Comparison of ENCODE assay signal across 24 cellular contexts in the genomic region with DNA sequence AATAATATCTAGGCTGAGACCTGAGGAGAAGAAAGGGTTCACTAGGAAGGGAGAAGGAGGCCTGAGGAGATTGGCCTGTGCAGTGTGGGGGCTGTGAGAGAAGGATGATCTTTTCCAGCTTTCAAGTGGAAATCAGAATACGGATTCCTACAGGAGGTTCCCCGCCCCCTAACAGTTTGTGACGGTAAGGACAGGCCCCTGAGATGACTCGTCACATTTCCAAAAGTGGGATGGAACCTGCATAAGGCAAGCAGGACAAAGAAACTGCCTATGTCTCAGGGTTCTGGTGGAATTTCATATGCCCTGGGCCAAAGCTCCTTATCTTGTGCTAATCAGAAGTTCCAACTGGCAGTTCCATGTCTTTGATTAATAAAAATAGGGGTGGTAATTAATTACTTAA.
DNase-seq lines count a peak whose midpoint lies in the region; ATAC-seq and TF ChIP-seq lines count a peak whose summit lies in the region.
"Had no signal": no experiment of that assay in that cellular context is flagged by ENCODE, and none has a peak within 500 bp of the region (broad histone marks: within the 10 kb centered on the region; RNA-seq: fewer than 3 reads in every experiment).

No MANE protein-coding gene starts in this region.

- no peaks in the 10 kb centered on the region for H3K4me1 ChIP-seq in trophoblast cell (ENCODE audit: control insufficient read depth in 1 of 2, insufficient read depth in 2 of 2, low read length in 2 of 2)

- no peak overlapping the region for H3K18ac ChIP-seq in trophoblast cell (ENCODE audit: low read length)

- TF ChIP-seq CTCF in WTC11 (IDR thresholded peaks at IDR 0.05), result no peak

- H3K4me2 ChIP-seq in trophoblast cell (ENCODE audit: low read length), result no peak overlapping the region

- H4K8ac ChIP-seq in trophoblast cell (ENCODE audit: low read depth, low read length), result no peak overlapping the region

- no peak overlapping the region for H3K4me3 ChIP-seq in trophoblast cell (ENCODE audit: low read depth, low read length)
- H3K4me3 ChIP-seq: SK-N-MC had no signal

- H2BK5ac ChIP-seq in trophoblast cell (ENCODE audit: low read depth, low read length, poor library complexity), result no peak overlapping the region

- no peak overlapping the region for H3K4me3 Mint-ChIP-seq in WTC11
- no peak overlapping the region for H3K4me3 Mint-ChIP-seq in activated T-cell treated with anti-CD3 and anti-CD28 coated beads, Interleukin-2, amount 50 U/mL, for 24 hours
- H3K4me3 Mint-ChIP-seq: H9, HFFc6 had no signal

- no peak overlapping the region for H3K9ac ChIP-seq in trophoblast cell (ENCODE audit: low read length)

- no peak overlapping the region for H3K23ac ChIP-seq in trophoblast cell (ENCODE audit: low read length)

- CTCF ChIA-PET in WTC11 (lab: Charles Lee), result interaction anchor here (1.1 kb wide), 1 partner anchor 100 kb away, joined by 3 read pairs; no protein-coding TSS in a partner anchor

- no peak overlapping the region for H2AFZ ChIP-seq in trophoblast cell (ENCODE audit: insufficient read depth, low read length, poor library complexity)

- no peak overlapping the region for H2AK5ac ChIP-seq in trophoblast cell (ENCODE audit: low read length)

- no peak overlapping the region for H2BK12ac ChIP-seq in trophoblast cell (ENCODE audit: low read length)

- H3K4me1 Mint-ChIP-seq in WTC11, result peaks cover 11% of the 10 kb centered on the region
- H3K4me1 Mint-ChIP-seq in activated T-cell treated with anti-CD3 and anti-CD28 coated beads, Interleukin-2, amount 50 U/mL, for 24 hours (ENCODE audit: low read depth), result no peaks in the 10 kb centered on the region

- H3K36me3 Mint-ChIP-seq in WTC11, result peaks cover 12% of the 10 kb centered on the region
- H3K36me3 Mint-ChIP-seq in activated T-cell treated with anti-CD3 and anti-CD28 coated beads, Interleukin-2, amount 50 U/mL, for 24 hours (ENCODE audit: low read depth), result no peaks in the 10 kb centered on the region

- no CpG with 5 or more reads among the region's 4 CpGs for WGBS in trophoblast cell (ENCODE audit: extremely low coverage, insufficient coverage, insufficient read length)

- no peak overlapping the region for H4K12ac ChIP-seq in trophoblast cell (ENCODE audit: low read depth, low read length)

- H3K27me3 ChIP-seq in trophoblast cell (ENCODE audit: insufficient read depth, low read length), result no peaks in the 10 kb centered on the region

- H3K4ac ChIP-seq in trophoblast cell (ENCODE audit: low read depth, low read length), result no peak overlapping the region

- H4K91ac ChIP-seq in trophoblast cell (ENCODE audit: low read depth, low read length), result no peak overlapping the region

- peak; percentile 6 for DNase-seq in A172 (ENCODE audit: low spot score)
- DNase-seq in HT1080 (ENCODE audit: low read depth), result peak; percentile 19
- no peak for DNase-seq in WTC11 (ENCODE audit: low spot score)
- DNase-seq in iPS-NIHi7 (ENCODE audit: extremely low spot score), result peak; percentile 32
- no peak for DNase-seq in activated T-cell treated with anti-CD3 and anti-CD28 coated beads, Interleukin-2, amount 50 U/mL, for 24 hours
- no peak for DNase-seq in trophoblast cell
- no peak for DNase-seq in SKM-1 treated with dmso at 0.1 percent for 144 hours (lab: John Stamatoyannopoulos, UW; ENCODE audit: unreplicated experiment)
- DNase-seq: ACHN; DMS153; DND-41; H9; HFFc6; KBM-7; MV-4-11; NCI-H1105; NCI-H1436 treated with DMSO at 0.1 percent for 48 hours; NCI-H187 treated with DMSO at 0.1 percent for 48 hours; NCI-H524; NCI-H82; NK-92 treated with Interleukin-12 subunit alpha and Interleukin-12 subunit beta, amount 100 ng/mL, for 24 hours; SIG-M5 had no signal

- H3K79me2 ChIP-seq in trophoblast cell (ENCODE audit: control insufficient read depth, insufficient read depth, low read length, poor library complexity), result no peaks in the 10 kb centered on the region

- H3K27me3 Mint-ChIP-seq in WTC11 (ENCODE audit: low read depth), result no peaks in the 10 kb centered on the region; the same call in 1 of the 2 replicates
- H3K27me3 Mint-ChIP-seq in activated T-cell treated with anti-CD3 and anti-CD28 coated beads, Interleukin-2, amount 50 U/mL, for 24 hours, result peaks cover 24% of the 10 kb centered on the region

- ATAC-seq in WTC11, result peak; percentile 43; the same call in 1 of the 2 replicates
- ATAC-seq: Panc1 had no signal

- H3K27ac ChIP-seq in trophoblast cell (ENCODE audit: low read depth, low read length), result no peak overlapping the region
- H3K27ac ChIP-seq: 22Rv1, SK-N-MC had no signal

- H3K36me3 ChIP-seq in trophoblast cell (ENCODE audit: control insufficient read depth in 1 of 2, insufficient read depth in 2 of 2, low read length in 2 of 2), result no peaks in the 10 kb centered on the region

- POLR2A ChIA-PET in WTC11 (lab: Charles Lee), result no interaction called here

- H3K14ac ChIP-seq in trophoblast cell (ENCODE audit: low read length), result no peak overlapping the region

- H3K79me1 ChIP-seq in trophoblast cell (ENCODE audit: low read length), result no peaks in the 10 kb centered on the region

- no peak overlapping the region for H2BK120ac ChIP-seq in trophoblast cell (ENCODE audit: insufficient read depth, low read length, poor library complexity)

- no peak overlapping the region for H3K27ac Mint-ChIP-seq in WTC11
- H3K27ac Mint-ChIP-seq in activated T-cell treated with anti-CD3 and anti-CD28 coated beads, Interleukin-2, amount 50 U/mL, for 24 hours, result no peak overlapping the region
- H3K27ac Mint-ChIP-seq: H9, HFFc6 had no signal

- peaks cover 46% of the 10 kb centered on the region for H3K9me3 Mint-ChIP-seq in WTC11
- no peaks in the 10 kb centered on the region for H3K9me3 Mint-ChIP-seq in activated T-cell treated with anti-CD3 and anti-CD28 coated beads, Interleukin-2, amount 50 U/mL, for 24 hours

- no peaks in the 10 kb centered on the region for H3K9me3 ChIP-seq in trophoblast cell (ENCODE audit: insufficient read depth, low read depth, low read length)

TF ChIP-seq in WTC11, 78 proteins besides CTCF, POLR2A, EP300 and RAD21:
- TF ChIP-seq CBFB (CRISPR knock-in tag; IDR thresholded peaks at IDR 0.05; ENCODE audit: low read depth), result no peak
- TF ChIP-seq, protein P1, sequence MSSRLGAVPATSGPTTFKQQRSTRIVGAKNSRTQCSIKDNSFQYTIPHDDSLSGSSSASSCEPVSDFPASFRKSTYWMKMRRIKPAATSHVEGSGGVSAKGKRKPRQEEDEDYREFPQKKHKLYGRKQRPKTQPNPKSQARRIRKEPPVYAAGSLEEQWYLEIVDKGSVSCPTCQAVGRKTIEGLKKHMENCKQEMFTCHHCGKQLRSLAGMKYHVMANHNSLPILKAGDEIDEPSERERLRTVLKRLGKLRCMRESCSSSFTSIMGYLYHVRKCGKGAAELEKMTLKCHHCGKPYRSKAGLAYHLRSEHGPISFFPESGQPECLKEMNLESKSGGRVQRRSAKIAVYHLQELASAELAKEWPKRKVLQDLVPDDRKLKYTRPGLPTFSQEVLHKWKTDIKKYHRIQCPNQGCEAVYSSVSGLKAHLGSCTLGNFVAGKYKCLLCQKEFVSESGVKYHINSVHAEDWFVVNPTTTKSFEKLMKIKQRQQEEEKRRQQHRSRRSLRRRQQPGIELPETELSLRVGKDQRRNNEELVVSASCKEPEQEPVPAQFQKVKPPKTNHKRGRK (CRISPR knock-in tag; IDR thresholded peaks at IDR 0.05; ENCODE audit: borderline replicate concordance), result no peak
- TF ChIP-seq ZNF425 (CRISPR knock-in tag; conservative IDR thresholded peaks at IDR 0.05), result no peak

Comparison
In these comparisons a context has a peak if more than half of its experiments do, and no peak if none do; other contexts are left out.
1. DNase-seq: peak in A172 (single experiment), HT1080 (single experiment) and iPS-NIHi7 (single experiment); none in WTC11 (single experiment), activated T-cell treated with anti-CD3 and anti-CD28 coated beads, Interleukin-2, amount 50 U/mL, for 24 hours (single experiment), trophoblast cell (0 of 2) and SKM-1 treated with dmso at 0.1 percent for 144 hours (single experiment).